Comparison of ENCODE assay signal across 17 cellular contexts in genomic region chr1:44249543-44249942, GRCh38. TPM values are rescaled to one million over a fixed set of nuclear protein-coding genes. Genes with fewer than 3 reads are reported as not detected.
A peak's percentile ranks its signal among the peaks of the same experiment; 100 is the strongest.
DNase-seq lines count a peak whose midpoint lies in the region; ATAC-seq, FAIRE-seq and TF ChIP-seq lines count a peak whose summit lies in the region.
"Had no signal": no experiment of that assay in that cellular context is flagged by ENCODE, and none has a peak within 500 bp of the region (broad histone marks: within the 10 kb centered on the region; RNA-seq: fewer than 3 reads in every experiment).

No MANE protein-coding gene starts in this region.

- FAIRE-seq in K562 (lab: Jason Lieb, UNC): no peak
- FAIRE-seq: astrocyte had no signal

- in situ Hi-C loops in K562 (cut with MboI): no loop called here

- no peak for TF ChIP-seq EP300 in K562 (IDR thresholded peaks at IDR 0.05; ENCODE audit: low read length)

- 72% methylated on average over 7 of the region's 7 CpGs for WGBS in K562 (ENCODE audit: insufficient coverage, low coverage, missing lambda C conversion rate)

- H4K20me1 ChIP-seq in K562 (replicated peaks; ENCODE audit: control insufficient read depth, insufficient read depth, low read length): peaks cover 12% of the 10 kb centered on the region; the same call in 1 of the 2 replicates
- H4K20me1 ChIP-seq in Karpas-422 (ENCODE audit: insufficient read depth, low read depth, low read length): no peaks in the 10 kb centered on the region

- no peak for TF ChIP-seq POLR2A in K562 (conservative IDR thresholded peaks at IDR 0.05)

- H3K4me3 ChIP-seq in K562 (no peak overlapping the region), Karpas-422 (ENCODE audit: low read length) (no peak overlapping the region)
- H3K4me3 ChIP-seq: Peyer's patch, upper lobe of left lung had no signal

- H3K9ac ChIP-seq in K562 (ENCODE audit: insufficient read depth in 1 of 2, low read depth in 2 of 2, low read length in 2 of 2) (peak overlapping the region in 1 of 2 experiments; percentile 35; a peak in 1 of 4 replicates), Karpas-422 (ENCODE audit: low read length) (no peak overlapping the region)

- H3K36me3 ChIP-seq in K562 (ENCODE audit: control insufficient read depth, insufficient read depth, low read length) (peaks cover 5% of the 10 kb centered on the region; the same call in 2 of the 3 replicates), Karpas-422 (ENCODE audit: insufficient read depth, low read length) (no peaks in the 10 kb centered on the region)
- H3K36me3 ChIP-seq: Peyer's patch had no signal

- TF ChIP-seq RAD21 in K562 (CRISPR knock-in tag; conservative IDR thresholded peaks at IDR 0.05 in 1 of 2, IDR thresholded peaks at IDR 0.05 in 1 of 2): no peak

- H3K9me2 ChIP-seq in Karpas-422 (replicated peaks; ENCODE audit: insufficient read depth, low read length): no peaks in the 10 kb centered on the region

- DNase-seq in DMS153 (lab: John Stamatoyannopoulos, UW) (peak; percentile 67), NCI-H1092 treated with DMSO at 0.1 percent for 48 hours (lab: John Stamatoyannopoulos, UW) (peak; percentile 78), K562 (ENCODE audit: extremely low read depth in 1 of 4, low spot score in 3 of 4) (peak; percentile 38 to 49 (median 44)), medulla oblongata (ENCODE audit: extremely low spot score) (peak; percentile 27), Karpas-422 (no peak), ecto neural progenitor cell (ENCODE audit: low spot score) (no peak)
- DNase-seq: activated CD8-positive, alpha-beta memory T cell treated with anti-CD3 and anti-CD28 coated beads for 24 hours; activated gamma-delta T cell; effector CD4-positive, alpha-beta T cell; mammary epithelial cell had no signal

- TF ChIP-seq CTCF in K562 (IDR thresholded peaks at IDR 0.05 in 2 of 3, conservative IDR thresholded peaks at IDR 0.05 in 1 of 3; ENCODE audit: insufficient read depth in 2 of 3, low read depth in 1 of 3, low read length in 3 of 3): 0 out of 6 replicates have a peak, but pooled peaks of 1 of the 3 experiments have one; percentile 5

- H3K4me2 ChIP-seq in K562 (ENCODE audit: insufficient read depth, low read length): no peak overlapping the region
- no peak overlapping the region for H3K4me2 ChIP-seq in Karpas-422 (ENCODE audit: low read depth, low read length, poor library complexity, severe bottlenecking)

- no peak overlapping the region for H3K27ac ChIP-seq in K562 (ENCODE audit: extremely low read depth, low read depth, low read length)
- H3K27ac ChIP-seq in Karpas-422 (ENCODE audit: low read length): no peak overlapping the region
- H3K27ac ChIP-seq: Peyer's patch, upper lobe of left lung, VCaP had no signal

- H3K4me1 ChIP-seq in K562 (replicated peaks in 1 of 2; ENCODE audit: control insufficient read depth in 2 of 2, insufficient read depth in 2 of 2, low read length in 2 of 2) (peaks cover 0 to 18% of the 10 kb centered on the region in 2 experiments; a peak in 2 of 5 replicates), Karpas-422 (ENCODE audit: low read length) (no peaks in the 10 kb centered on the region; the same call in none of the 2 replicates)
- H3K4me1 ChIP-seq: Peyer's patch, upper lobe of left lung had no signal

- H2AFZ ChIP-seq in K562 (ENCODE audit: low read depth, low read length): no peak overlapping the region
- no peak overlapping the region for H2AFZ ChIP-seq in Karpas-422 (ENCODE audit: low read length)

- H3K9me1 ChIP-seq in K562 (ENCODE audit: control insufficient read depth, insufficient read depth, low read length): no peaks in the 10 kb centered on the region

- intact Hi-C loops in K562 (cut with micrococcal nuclease): no loop called here

- no peaks in the 10 kb centered on the region for H3K27me3 ChIP-seq in K562 (ENCODE audit: control insufficient read depth in 2 of 2, insufficient read depth in 2 of 2, low read length in 2 of 2)
- no peaks in the 10 kb centered on the region for H3K27me3 ChIP-seq in Karpas-422 (ENCODE audit: low read length)
- H3K27me3 ChIP-seq: Peyer's patch, upper lobe of left lung had no signal

- peak; percentile 78 for ATAC-seq in K562
- no peak for ATAC-seq in HG02798 (IDR thresholded peaks at IDR 0.05; ENCODE audit: poor library complexity, unreplicated experiment)
- ATAC-seq in HG02588 (IDR thresholded peaks at IDR 0.05; ENCODE audit: unreplicated experiment): no peak
- ATAC-seq: natural killer cell treated with Interleukin-12 subunit alpha and Interleukin-12 subunit beta and Interleukin-15 and Interleukin-18, amount 100 ng/mL, for 72 hours had no signal

- CTCF ChIA-PET in K562 (lab: Yijun Ruan, JAX; ENCODE audit: low intra/inter-chr PET ratio): no interaction called here

- POLR2A ChIA-PET in K562 (lab: Yijun Ruan, JAX): interaction anchor here (0.8 to 1.8 kb wide), 4 partner anchors 10 to 256 kb away, joined by 3 to 5 read pairs (median 4); no protein-coding TSS in a partner anchor

- BruUV-seq in K562 (replicated peaks; lab: Mats Ljungman, UMichigan): no TSS peak

- H3K9me3 ChIP-seq in K562 (replicated peaks; ENCODE audit: control insufficient read depth, insufficient read depth, low read depth, low read length) (no peaks in the 10 kb centered on the region), Karpas-422 (ENCODE audit: low read length) (no peaks in the 10 kb centered on the region)
- H3K9me3 ChIP-seq: Peyer's patch, upper lobe of left lung had no signal

- H3K79me2 ChIP-seq in K562 (ENCODE audit: control insufficient read depth, insufficient read depth, low read length) (no peaks in the 10 kb centered on the region), Karpas-422 (ENCODE audit: low read length) (0 out of 2 replicates have a peak, but pooled peaks cover 2% of the 10 kb centered on the region)

TF ChIP-seq in K562, 482 proteins besides CTCF, POLR2A, EP300 and RAD21 (continues in another document):
- TF ChIP-seq SLC30A9 (CRISPR knock-in tag; IDR thresholded peaks at IDR 0.05) (no peak), TEAD1 (CRISPR knock-in tag; IDR thresholded peaks at IDR 0.05) (no peak), SOX6 (IDR thresholded peaks at IDR 0.05) (no peak), ZBTB34 (CRISPR knock-in tag; IDR thresholded peaks at IDR 0.05) (no peak), PTRF (tag; IDR thresholded peaks at IDR 0.05) (no peak), MECOM (CRISPR knock-in tag; IDR thresholded peaks at IDR 0.05) (no peak), NCOA6 (IDR thresholded peaks at IDR 0.05) (no peak), THAP12 (CRISPR knock-in tag; IDR thresholded peaks at IDR 0.05) (no peak), NFIC (IDR thresholded peaks at IDR 0.05) (peak; percentile 89), ZBTB17 (CRISPR knock-in tag; IDR thresholded peaks at IDR 0.05) (no peak), MAZ (CRISPR knock-in tag; conservative IDR thresholded peaks at IDR 0.05 in 1 of 2, IDR thresholded peaks at IDR 0.05 in 1 of 2) (no peak)

RNA-seq across cellular contexts. Expression of gene DMAP1, which starts 36.3 kb away (rescaled TPM):
- total RNA-seq in K562 (2011; cell fraction: chromatin; rRNA removed; ENCODE audit: low replicate concordance): 75.0 and 118 TPM in 2 replicates
- 96.1 and 101 TPM in 2 replicates for total RNA-seq in K562 (2011; cell fraction: nucleolus; rRNA removed)
- 70.1 and 80.1 TPM in 2 replicates for total RNA-seq in K562 (2011; cell fraction: nucleoplasm; rRNA removed)
- total RNA-seq in K562 (2014; rRNA removed) (51.2 and 52.3 TPM in 2 replicates), K562 (2014; rRNA removed; fragmentation: Illumina TruSeq; extraction: Trizol) (11.5 and 14.2 TPM in 2 replicates), K562 (2015; rRNA removed; fragmentation: Illumina TruSeq; extraction: Trizol) (20.2 and 25.1 TPM in 2 replicates), K562 (2021) (38.0 and 38.6 TPM in 2 replicates)
- polyA plus RNA-seq in K562 (2011; rRNA removed) (30.3 and 39.4 TPM in 2 replicates), K562 (2014; fragmentation: Illumina TruSeq; extraction: Trizol) (34.8 and 37.0 TPM in 2 replicates), K562 (2014; fragmentation: Nextera tagmentation; extraction: Ambion mirVana) (1 to 10 TPM; 1.5 to 4.0 TPM), K562 (2014; rRNA removed) (50.3 and 54.0 TPM in 2 replicates)
- 36.6 and 44.1 TPM in 2 replicates for polyA plus RNA-seq in K562 (2011; cell fraction: cytosol; rRNA removed)
- 138 and 153 TPM in 2 replicates for polyA plus RNA-seq in K562 (2011; cell fraction: nucleus; rRNA removed)
- 33.2 and 39.0 TPM in 2 replicates for polyA plus RNA-seq in K562 (2012)
- 32.6 and 36.3 TPM in 2 replicates for polyA minus RNA-seq in K562 (2011; rRNA and poly(A)+ RNA removed)
- polyA minus RNA-seq in K562 (2011; cell fraction: cytosol; rRNA and poly(A)+ RNA removed): 18.4 and 29.8 TPM in 2 replicates
- polyA minus RNA-seq in K562 (2011; cell fraction: nucleus; rRNA and poly(A)+ RNA removed): 36.8 and 54.3 TPM in 2 replicates
- total RNA-seq in Karpas-422 (2014; rRNA removed; shearing (Covaris generic); ENCODE audit: low replicate concordance): 16.6 and 40.4 TPM in 2 replicates

Comparison
In these comparisons a context has a peak if more than half of its experiments do, and no peak if none do; other contexts are left out.
1. DNase-seq: peak in DMS153 (single experiment), NCI-H1092 treated with DMSO at 0.1 percent for 48 hours (single experiment), K562 (4 of 4) and medulla oblongata (single experiment); none in Karpas-422 (single experiment) and ecto neural progenitor cell (single experiment).